ENCODE assay signal across 2 cellular contexts in the genomic region with DNA sequence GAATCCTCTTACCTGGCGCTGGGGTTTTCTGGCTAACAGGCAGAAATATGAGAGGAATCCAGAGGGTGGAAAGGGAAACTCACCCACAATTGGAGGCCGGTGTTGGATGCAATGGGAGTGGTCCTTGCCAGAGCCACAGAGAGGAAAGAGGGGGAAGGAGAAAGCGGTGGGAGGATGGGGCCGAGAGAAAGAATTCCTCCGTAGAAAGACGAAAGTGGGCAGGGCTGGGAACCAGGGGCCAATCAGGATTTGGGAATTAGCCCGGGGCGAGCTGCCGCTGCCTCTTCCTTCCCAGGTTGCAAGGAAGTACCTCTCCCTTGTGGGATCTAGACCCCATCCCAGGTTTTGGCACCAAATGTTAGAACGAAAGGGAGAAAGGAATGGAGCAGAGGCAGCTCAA.
TF ChIP-seq lines count a peak whose summit lies in the region.

No MANE protein-coding gene starts in this region.

TF ChIP-seq in HCT116, 20 proteins besides CTCF, POLR2A, EP300 and RAD21:
- TF ChIP-seq ZBTB33 (IDR thresholded peaks at IDR 0.05; ENCODE audit: extremely low read depth, insufficient replicate concordance, low read length), result no peak
- TF ChIP-seq ZFX (IDR thresholded peaks at IDR 0.05), result no peak
- no peak for TF ChIP-seq SIN3A (IDR thresholded peaks at IDR 0.05; ENCODE audit: low read depth)
- TF ChIP-seq YY1 (IDR thresholded peaks at IDR 0.05; ENCODE audit: extremely low read depth, insufficient replicate concordance, low read depth, low read length), result no peak
- no peak for TF ChIP-seq ZNF274 (IDR thresholded peaks at IDR 0.05; ENCODE audit: low read depth, low read length)
- TF ChIP-seq FOSL1 (IDR thresholded peaks at IDR 0.05; ENCODE audit: low read depth), result no peak

TF ChIP-seq in WTC11, 78 proteins besides CTCF, POLR2A, EP300 and RAD21 (continued from another document):
- TF ChIP-seq ZNF281 (CRISPR knock-in tag; IDR thresholded peaks at IDR 0.05) (no peak), TP53 (CRISPR knock-in tag; IDR thresholded peaks at IDR 0.05) (no peak), JUN (CRISPR knock-in tag; IDR thresholded peaks at IDR 0.05) (no peak), ZNF512 (CRISPR knock-in tag; IDR thresholded peaks at IDR 0.05; ENCODE audit: borderline replicate concordance) (no peak), E2F1 (CRISPR knock-in tag; IDR thresholded peaks at IDR 0.05) (no peak), NFE2L1 (CRISPR knock-in tag; IDR thresholded peaks at IDR 0.05) (no peak)
- TF ChIP-seq, protein P1, sequence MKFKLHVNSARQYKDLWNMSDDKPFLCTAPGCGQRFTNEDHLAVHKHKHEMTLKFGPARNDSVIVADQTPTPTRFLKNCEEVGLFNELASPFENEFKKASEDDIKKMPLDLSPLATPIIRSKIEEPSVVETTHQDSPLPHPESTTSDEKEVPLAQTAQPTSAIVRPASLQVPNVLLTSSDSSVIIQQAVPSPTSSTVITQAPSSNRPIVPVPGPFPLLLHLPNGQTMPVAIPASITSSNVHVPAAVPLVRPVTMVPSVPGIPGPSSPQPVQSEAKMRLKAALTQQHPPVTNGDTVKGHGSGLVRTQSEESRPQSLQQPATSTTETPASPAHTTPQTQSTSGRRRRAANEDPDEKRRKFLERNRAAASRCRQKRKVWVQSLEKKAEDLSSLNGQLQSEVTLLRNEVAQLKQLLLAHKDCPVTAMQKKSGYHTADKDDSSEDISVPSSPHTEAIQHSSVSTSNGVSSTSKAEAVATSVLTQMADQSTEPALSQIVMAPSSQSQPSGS (CRISPR knock-in tag; IDR thresholded peaks at IDR 0.05; ENCODE audit: borderline replicate concordance, low read depth), result no peak
- TF ChIP-seq, protein P2, sequence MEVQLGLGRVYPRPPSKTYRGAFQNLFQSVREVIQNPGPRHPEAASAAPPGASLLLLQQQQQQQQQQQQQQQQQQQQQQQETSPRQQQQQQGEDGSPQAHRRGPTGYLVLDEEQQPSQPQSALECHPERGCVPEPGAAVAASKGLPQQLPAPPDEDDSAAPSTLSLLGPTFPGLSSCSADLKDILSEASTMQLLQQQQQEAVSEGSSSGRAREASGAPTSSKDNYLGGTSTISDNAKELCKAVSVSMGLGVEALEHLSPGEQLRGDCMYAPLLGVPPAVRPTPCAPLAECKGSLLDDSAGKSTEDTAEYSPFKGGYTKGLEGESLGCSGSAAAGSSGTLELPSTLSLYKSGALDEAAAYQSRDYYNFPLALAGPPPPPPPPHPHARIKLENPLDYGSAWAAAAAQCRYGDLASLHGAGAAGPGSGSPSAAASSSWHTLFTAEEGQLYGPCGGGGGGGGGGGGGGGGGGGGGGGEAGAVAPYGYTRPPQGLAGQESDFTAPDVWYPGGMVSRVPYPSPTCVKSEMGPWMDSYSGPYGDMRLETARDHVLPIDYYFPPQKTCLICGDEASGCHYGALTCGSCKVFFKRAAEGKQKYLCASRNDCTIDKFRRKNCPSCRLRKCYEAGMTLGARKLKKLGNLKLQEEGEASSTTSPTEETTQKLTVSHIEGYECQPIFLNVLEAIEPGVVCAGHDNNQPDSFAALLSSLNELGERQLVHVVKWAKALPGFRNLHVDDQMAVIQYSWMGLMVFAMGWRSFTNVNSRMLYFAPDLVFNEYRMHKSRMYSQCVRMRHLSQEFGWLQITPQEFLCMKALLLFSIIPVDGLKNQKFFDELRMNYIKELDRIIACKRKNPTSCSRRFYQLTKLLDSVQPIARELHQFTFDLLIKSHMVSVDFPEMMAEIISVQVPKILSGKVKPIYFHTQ (CRISPR knock-in tag; IDR thresholded peaks at IDR 0.05), result no peak
